ENCODE assay signal across 14 cellular contexts in the genomic region with DNA sequence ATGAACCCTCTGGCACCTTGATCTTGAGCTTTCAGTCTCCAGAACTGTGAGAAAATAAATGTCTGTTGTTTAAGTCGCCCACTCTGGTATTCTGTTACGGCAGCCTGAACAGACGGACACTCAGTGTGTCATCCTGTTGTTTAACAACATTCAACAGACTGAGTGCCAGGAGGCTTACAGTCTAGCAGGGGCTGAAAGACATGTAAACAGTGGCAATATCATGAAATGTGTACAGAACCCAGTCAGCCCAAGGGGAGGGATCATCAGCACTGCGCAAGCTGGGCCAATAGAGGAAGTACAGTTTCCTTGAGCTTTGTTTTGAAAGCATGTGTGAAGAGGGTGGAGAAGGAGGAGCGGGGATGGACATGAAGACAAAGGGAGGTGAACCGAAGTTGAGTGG. TPM values are rescaled to one million over a fixed set of nuclear protein-coding genes. Genes with fewer than 3 reads are reported as not detected.
DNase-seq lines count a peak whose midpoint lies in the region; ATAC-seq, FAIRE-seq and TF ChIP-seq lines count a peak whose summit lies in the region.
"Had no signal": no experiment of that assay in that cellular context is flagged by ENCODE, and none has a peak within 500 bp of the region (broad histone marks: within the 10 kb centered on the region; RNA-seq: fewer than 3 reads in every experiment).

No MANE protein-coding gene starts in this region.

- POLR2A ChIA-PET in A673 (lab: Charles Lee; ENCODE audit: low non-redundant PET): no interaction called here
- POLR2A ChIA-PET in HepG2 (lab: Yijun Ruan, JAX): interaction anchor here (2.4 kb wide), 1 partner anchor 14 kb away, joined by 11 read pairs; a partner anchor contains a TSS

- no peak overlapping the region for H3K4me3 ChIP-seq in A673 (ENCODE audit: low read depth, low read length, poor library complexity, severe bottlenecking)
- H3K4me3 ChIP-seq in Loucy (ENCODE audit: low read length, poor library complexity, severe bottlenecking): no peak overlapping the region
- no peak overlapping the region for H3K4me3 ChIP-seq in WERI-Rb-1 (ENCODE audit: low read depth, low read length)
- no peak overlapping the region for H3K4me3 ChIP-seq in HepG2 (replicated peaks in 1 of 3; ENCODE audit: insufficient read depth in 1 of 3, low read depth in 2 of 3, low read length in 3 of 3)
- H3K4me3 ChIP-seq: thoracic aorta had no signal

- no peak overlapping the region for H2AFZ ChIP-seq in Loucy (ENCODE audit: low read length)
- H2AFZ ChIP-seq in HepG2 (ENCODE audit: low read length): no peak overlapping the region

- TF ChIP-seq CTCF in A673 (conservative IDR thresholded peaks at IDR 0.05; ENCODE audit: low read depth, low read length) (no peak), Loucy (conservative IDR thresholded peaks at IDR 0.05; ENCODE audit: low read length) (no peak), WERI-Rb-1 (IDR thresholded peaks at IDR 0.05; ENCODE audit: low read depth, low read length) (no peak), HepG2 (CRISPR knock-in tag; IDR thresholded peaks at IDR 0.05) (no peak), GM10266 (IDR thresholded peaks at IDR 0.05; ENCODE audit: control insufficient read depth, insufficient read depth, low read depth, missing control alignments) (no peak)

- WGBS in HepG2 (ENCODE audit: low lambda C conversion rate): 94% methylated on average over 6 of the region's 6 CpGs

- H3K79me2 ChIP-seq in Loucy (ENCODE audit: insufficient read depth, low read length) (0 out of 2 replicates have a peak, but pooled peaks cover 5% of the 10 kb centered on the region), HepG2 (ENCODE audit: insufficient read depth, low read length) (peaks cover 9% of the 10 kb centered on the region)

- peak overlapping the region; percentile 49 for H3K4me2 ChIP-seq in Loucy (ENCODE audit: low read depth, low read length, poor library complexity, severe bottlenecking)
- H3K4me2 ChIP-seq in HepG2 (ENCODE audit: low read depth, low read length): no peak overlapping the region

- peak overlapping the region; percentile 32 for H3K27ac ChIP-seq in A673 (ENCODE audit: low read depth, low read length, poor library complexity, severe bottlenecking)
- peak overlapping the region; percentile 70 for H3K27ac ChIP-seq in WERI-Rb-1
- H3K27ac ChIP-seq in HepG2 (ENCODE audit: extremely low read length, insufficient read depth, low read length): no peak overlapping the region
- H3K27ac ChIP-seq: thoracic aorta had no signal

- no peaks in the 10 kb centered on the region for H4K20me1 ChIP-seq in Loucy (ENCODE audit: insufficient read depth, low read length, poor library complexity, severe bottlenecking)
- H4K20me1 ChIP-seq in HepG2 (ENCODE audit: insufficient read depth, low read length): no peaks in the 10 kb centered on the region

- H3K27me3 ChIP-seq in A673 (replicated peaks; ENCODE audit: insufficient read depth, low read depth, low read length, poor library complexity) (no peaks in the 10 kb centered on the region), Loucy (ENCODE audit: insufficient read depth, low read length, poor library complexity, severe bottlenecking) (no peaks in the 10 kb centered on the region), WERI-Rb-1 (ENCODE audit: insufficient read depth, low read depth, severe bottlenecking) (no peaks in the 10 kb centered on the region), HepG2 (ENCODE audit: control insufficient read depth in 1 of 2, insufficient read depth in 2 of 2, low read length in 2 of 2) (no peaks in the 10 kb centered on the region; a peak in 1 of 5 replicates)

- intact Hi-C loops in A673 (cut with micrococcal nuclease; ENCODE audit: unreplicated experiment) (no loop called here), HepG2 (cut with micrococcal nuclease; ENCODE audit: unreplicated experiment) (no loop called here)

- H3K36me3 ChIP-seq in A673 (ENCODE audit: insufficient read depth, low read length, poor library complexity, severe bottlenecking) (peaks cover 6% of the 10 kb centered on the region), Loucy (ENCODE audit: insufficient read depth, low read length) (no peaks in the 10 kb centered on the region; the same call in 1 of the 2 replicates), WERI-Rb-1 (peaks cover 12% of the 10 kb centered on the region), HepG2 (replicated peaks in 1 of 2; ENCODE audit: control insufficient read depth in 1 of 2, insufficient read depth in 2 of 2, low read length in 2 of 2) (peaks cover 0 to 5% of the 10 kb centered on the region in 2 experiments; a peak in 1 of 5 replicates)
- H3K36me3 ChIP-seq: thoracic aorta had no signal

- no peak for FAIRE-seq in HepG2 (lab: Jason Lieb, UNC)

- H3K9me3 ChIP-seq in A673 (ENCODE audit: low read depth, low read length, poor library complexity, severe bottlenecking): no peaks in the 10 kb centered on the region
- no peaks in the 10 kb centered on the region for H3K9me3 ChIP-seq in Loucy (ENCODE audit: insufficient read depth, low read depth, low read length)
- H3K9me3 ChIP-seq in WERI-Rb-1 (ENCODE audit: severe bottlenecking): no peaks in the 10 kb centered on the region
- no peaks in the 10 kb centered on the region for H3K9me3 ChIP-seq in HepG2 (ENCODE audit: low read length)
- H3K9me3 ChIP-seq: thoracic aorta had no signal

- no peak overlapping the region for H3K9ac ChIP-seq in Loucy (ENCODE audit: low read depth, low read length, poor library complexity, severe bottlenecking)
- H3K9ac ChIP-seq in HepG2 (ENCODE audit: insufficient read depth, low read depth, low read length): 0 out of 2 replicates have a peak overlapping the region, but pooled peaks have one; percentile 29

- TF ChIP-seq POLR2A in HepG2 (IDR thresholded peaks at IDR 0.05; ENCODE audit: insufficient read depth in 1 of 2, low read depth in 2 of 2, low read length in 2 of 2): no peak

- BruUV-seq in A673 (replicated peaks; lab: Mats Ljungman, UMichigan) (no TSS peak), HepG2 (replicated peaks; lab: Mats Ljungman, UMichigan) (no TSS peak)

- DNase-seq in A673 (ENCODE audit: low spot score) (no peak), WERI-Rb-1 (no peak), HepG2 (ENCODE audit: low spot score) (no peak), iPS-NIHi7 (ENCODE audit: extremely low spot score) (no peak), GM10266 (ENCODE audit: extremely low spot score) (no peak)
- no peak for DNase-seq in activated T-cell treated with anti-CD3 and anti-CD28 coated beads, Interleukin-2, amount 50 U/mL, for 1 hour
- DNase-seq: glutamatergic neuron, mammary epithelial cell, NCI-H1092, NCI-H524 treated with DMSO at 0.1 percent for 48 hours, SW 1271 had no signal

- TF ChIP-seq EP300 in HepG2 (IDR thresholded peaks at IDR 0.05; ENCODE audit: low read depth in 2 of 2, low read length in 2 of 2) (no peak), HepG2 (CRISPR knock-in tag; IDR thresholded peaks at IDR 0.05; ENCODE audit: borderline replicate concordance) (no peak)

- H3K4me1 ChIP-seq in A673 (ENCODE audit: insufficient read depth, low read length, poor library complexity, severe bottlenecking) (peaks cover 4% of the 10 kb centered on the region), Loucy (ENCODE audit: insufficient read depth, low read length, poor library complexity, severe bottlenecking) (peaks cover 23% of the 10 kb centered on the region), HepG2 (ENCODE audit: insufficient read depth, low read length) (peaks cover 10% of the 10 kb centered on the region)

- peaks cover 6% of the 10 kb centered on the region; the same call in 1 of the 2 replicates for H3F3A ChIP-seq in Loucy (ENCODE audit: low read depth)

- no peak for TF ChIP-seq RAD21 in HepG2 (CRISPR knock-in tag; IDR thresholded peaks at IDR 0.05)

- CTCF ChIA-PET in A673 (lab: Charles Lee) (no interaction called here), HepG2 (lab: Yijun Ruan, JAX; ENCODE audit: low intra/inter-chr PET ratio, low total read pairs) (no interaction called here)

- no peaks in the 10 kb centered on the region for H3K9me2 ChIP-seq in Loucy (replicated peaks; ENCODE audit: low read depth, low read length)

- in situ Hi-C loops in HepG2 (cut with HindIII; ENCODE audit: extremely low pct_ligation_motif_present, low pct_unique_long_range_greater_than_20kb): no loop called here

- peak; percentile 53 for ATAC-seq in HepG2
- no peak for ATAC-seq in HG02870 (IDR thresholded peaks at IDR 0.05; ENCODE audit: unreplicated experiment)

TF ChIP-seq in HepG2, 621 proteins besides CTCF, POLR2A, EP300 and RAD21 (continues in another document):
- TF ChIP-seq TBX2 (CRISPR knock-in tag; IDR thresholded peaks at IDR 0.05; ENCODE audit: borderline replicate concordance): no peak
- no peak for TF ChIP-seq AKAP8 (CRISPR knock-in tag; IDR thresholded peaks at IDR 0.05)
- TF ChIP-seq, protein P1, sequence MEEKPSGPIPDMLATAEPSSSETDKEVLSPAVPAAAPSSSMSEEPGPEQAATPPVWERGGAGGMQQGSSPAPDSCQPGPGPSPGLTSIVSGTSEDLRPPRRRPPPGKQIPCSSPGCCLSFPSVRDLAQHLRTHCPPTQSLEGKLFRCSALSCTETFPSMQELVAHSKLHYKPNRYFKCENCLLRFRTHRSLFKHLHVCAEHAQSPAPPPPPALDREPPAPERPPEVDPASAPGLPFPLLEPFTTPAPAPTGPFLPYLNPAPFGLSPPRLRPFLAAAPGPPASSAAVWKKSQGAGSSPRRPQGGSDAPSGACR (CRISPR knock-in tag; IDR thresholded peaks at IDR 0.05): no peak

RNA-seq across cellular contexts. Expression of a gene that starts 13.6 kb away (rescaled TPM):
- total RNA-seq in A673 (2021) (37.3 and 45.7 TPM in 2 replicates), HepG2 (2016; rRNA removed; fragmentation: Illumina TruSeq; extraction: Trizol) (14.3 and 18.5 TPM in 2 replicates)
- 10.2 and 10.8 TPM in 2 replicates for total RNA-seq in HepG2 (2016; cell fraction: cytosol; rRNA removed; fragmentation: Illumina TruSeq; extraction: Trizol; ENCODE audit: low read depth)
- 13.5 and 16.4 TPM in 2 replicates for total RNA-seq in HepG2 (2016; cell fraction: insoluble cytoplasmic fraction; rRNA removed; fragmentation: Illumina TruSeq; extraction: Trizol)
- total RNA-seq in HepG2 (2016; cell fraction: membrane; rRNA removed; fragmentation: Illumina TruSeq; extraction: Trizol): 12.6 and 13.7 TPM in 2 replicates
- 25.8 and 30.7 TPM in 2 replicates for total RNA-seq in HepG2 (2016; cell fraction: nucleus; rRNA removed; fragmentation: Illumina TruSeq; extraction: Trizol)
- polyA plus RNA-seq in HepG2 (2011; rRNA removed): 37.6 and 39.6 TPM in 2 replicates
- polyA plus RNA-seq in HepG2 (2011; cell fraction: cytosol; rRNA removed): 16.3 and 17.3 TPM in 2 replicates
- 116 and 124 TPM in 2 replicates for polyA plus RNA-seq in HepG2 (2011; cell fraction: nucleus; rRNA removed)
- polyA plus RNA-seq in HepG2 (2012): 21.3 and 25.5 TPM in 2 replicates
- 2.1 and 2.2 TPM in 2 replicates for polyA plus RNA-seq in HepG2 (2016; cell fraction: cytosol; fragmentation: Illumina TruSeq; extraction: Trizol; ENCODE audit: low read depth)
- 13.0 and 14.5 TPM in 2 replicates for polyA plus RNA-seq in HepG2 (2016; cell fraction: insoluble cytoplasmic fraction; fragmentation: Illumina TruSeq; extraction: Trizol; ENCODE audit: low read depth)
- polyA plus RNA-seq in HepG2 (2016; cell fraction: membrane; fragmentation: Illumina TruSeq; extraction: Trizol; ENCODE audit: low read depth): 3.5 and 5.2 TPM in 2 replicates
- polyA plus RNA-seq in HepG2 (2016; cell fraction: nucleus; fragmentation: Illumina TruSeq; extraction: Trizol; ENCODE audit: insufficient read depth, low read depth): 63.2 and 73.6 TPM in 2 replicates
- 62.8 and 78.2 TPM in 2 replicates for polyA minus RNA-seq in HepG2 (2011; rRNA and poly(A)+ RNA removed; ENCODE audit: low replicate concordance)
- polyA minus RNA-seq in HepG2 (2011; cell fraction: cytosol; rRNA and poly(A)+ RNA removed): 14.9 and 16.2 TPM in 2 replicates
- polyA minus RNA-seq in HepG2 (2011; cell fraction: nucleus; rRNA and poly(A)+ RNA removed): 89.9 and 90.4 TPM in 2 replicates
